Comparison of ENCODE assay signal across 14 cellular contexts in the genomic region with DNA sequence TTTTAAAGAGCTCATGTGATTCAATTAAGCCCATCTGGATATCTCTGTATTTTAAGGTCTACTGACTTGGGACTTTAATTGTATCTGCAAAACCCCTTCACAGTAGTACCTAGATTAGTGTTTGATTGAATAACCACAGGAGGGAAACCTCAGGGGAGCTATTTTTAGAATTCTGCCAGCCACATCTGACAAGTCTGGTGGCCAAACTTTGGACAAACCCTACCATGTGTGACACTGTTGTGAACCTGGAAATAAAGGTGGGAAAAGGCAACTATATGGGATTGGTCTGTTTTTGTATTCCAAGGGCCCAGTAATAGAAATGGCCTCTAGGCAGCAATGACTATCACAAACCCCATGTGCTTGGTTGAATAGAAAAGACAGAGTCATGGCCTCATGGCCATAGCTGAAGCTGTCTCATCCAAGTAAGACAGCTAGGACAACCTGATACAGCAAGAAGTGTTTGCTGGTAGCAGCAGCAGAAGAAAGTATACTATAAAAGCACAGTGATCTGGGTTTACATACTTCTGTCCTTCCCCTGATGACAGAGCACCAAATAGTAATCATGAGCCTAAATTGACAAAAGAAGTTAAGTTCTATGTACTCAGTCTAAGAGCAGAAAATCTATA.
A peak's percentile ranks its signal among the peaks of the same experiment; 100 is the strongest.
DNase-seq lines count a peak whose midpoint lies in the region; ATAC-seq and TF ChIP-seq lines count a peak whose summit lies in the region.
"Had no signal": no experiment of that assay in that cellular context is flagged by ENCODE, and none has a peak within 500 bp of the region (broad histone marks: within the 10 kb centered on the region; RNA-seq: fewer than 3 reads in every experiment).

No MANE protein-coding gene starts in this region.

- no peaks in the 10 kb centered on the region for H3K27me3 Mint-ChIP-seq in WTC11 (ENCODE audit: low read depth)

- CTCF ChIA-PET in WTC11 (lab: Charles Lee): interaction anchor here (0.8 to 2.2 kb wide), 2 partner anchors 211 to 246 kb away, joined by 3 to 4 read pairs; no protein-coding TSS in a partner anchor

- no peak; the same call in 1 of the 2 replicates for TF ChIP-seq CTCF in BE2C (IDR thresholded peaks at IDR 0.05; ENCODE audit: low read depth, low read length)
- no peak for TF ChIP-seq CTCF in WTC11 (IDR thresholded peaks at IDR 0.05)

- no peaks in the 10 kb centered on the region for H3K9me3 ChIP-seq in BE2C
- H3K9me3 ChIP-seq: ovary, transverse colon had no signal

- peaks cover 8% of the 10 kb centered on the region for H3K9me3 Mint-ChIP-seq in WTC11

- ATAC-seq in GM21423 (IDR thresholded peaks at IDR 0.05; ENCODE audit: unreplicated experiment): peak; percentile 58
- no peak for ATAC-seq in HG03342 (IDR thresholded peaks at IDR 0.05; ENCODE audit: unreplicated experiment)
- ATAC-seq in WTC11: no peak
- ATAC-seq: left colon had no signal

- H3K4me3 Mint-ChIP-seq in WTC11: no peak overlapping the region

- peaks cover 7% of the 10 kb centered on the region for H3K36me3 Mint-ChIP-seq in WTC11

- no peak overlapping the region for H3K4me3 ChIP-seq in BE2C (ENCODE audit: low read depth, low read length)
- H3K4me3 ChIP-seq: ovary, transverse colon had no signal

- no peaks in the 10 kb centered on the region for H3K27me3 ChIP-seq in BE2C
- H3K27me3 ChIP-seq: ovary, transverse colon had no signal

- H3K27ac Mint-ChIP-seq in WTC11: no peak overlapping the region

- H3K27ac ChIP-seq in epithelial cell of prostate: peak overlapping the region; percentile 87
- H3K27ac ChIP-seq: ovary, transverse colon had no signal

- peaks cover 12% of the 10 kb centered on the region for H3K4me1 ChIP-seq in BE2C

- H3K36me3 ChIP-seq in BE2C: no peaks in the 10 kb centered on the region
- H3K36me3 ChIP-seq: ovary, transverse colon had no signal

- POLR2A ChIA-PET in WTC11 (lab: Charles Lee): no interaction called here

- H3K4me1 Mint-ChIP-seq in WTC11: peaks cover 7% of the 10 kb centered on the region; the same call in 1 of the 2 replicates

- peak; percentile 63 for DNase-seq in BE2C
- DNase-seq in NCI-H226: peak; percentile 13
- DNase-seq in epithelial cell of prostate (ENCODE audit: low read depth, low spot score): no peak
- no peak for DNase-seq in NCI-H1694 treated with DMSO at 0.1 percent for 48 hours (lab: John Stamatoyannopoulos, UW)
- DNase-seq in NCI-H1092 treated with DMSO at 0.1 percent for 48 hours (lab: John Stamatoyannopoulos, UW): no peak
- DNase-seq in WTC11 (ENCODE audit: low spot score): no peak
- DNase-seq: AML-193, caudate nucleus, left colon, NCI-H1048, ovary, transverse colon had no signal

TF ChIP-seq in WTC11, 78 proteins besides CTCF, POLR2A, EP300 and RAD21:
- no peak for TF ChIP-seq NR3C1 (CRISPR knock-in tag; conservative IDR thresholded peaks at IDR 0.05; ENCODE audit: low read depth)

Comparison
In these comparisons a context has a peak if more than half of its experiments do, and no peak if none do; other contexts are left out.
1. DNase-seq: peak in BE2C (single experiment) and NCI-H226 (single experiment); none in epithelial cell of prostate (single experiment), NCI-H1694 treated with DMSO at 0.1 percent for 48 hours (single experiment), NCI-H1092 treated with DMSO at 0.1 percent for 48 hours (single experiment) and WTC11 (single experiment).